Comparison of ENCODE assay signal across 8 cellular contexts in genomic region chr19:54674021-54674617, GRCh38.
DNase-seq lines count a peak whose midpoint lies in the region; ATAC-seq and TF ChIP-seq lines count a peak whose summit lies in the region.

No MANE protein-coding gene starts in this region.

- no peaks in the 10 kb centered on the region for H3K9me3 Mint-ChIP-seq in activated naive CD8-positive, alpha-beta T cell treated with anti-CD3 and anti-CD28 coated beads, Interleukin-2, amount 50 U/mL, for 24 hours

- TF ChIP-seq RAD21 in Ishikawa (IDR thresholded peaks at IDR 0.05; ENCODE audit: low read depth): peak; percentile 48

- TF ChIP-seq EP300 in Ishikawa (IDR thresholded peaks at IDR 0.05; ENCODE audit: borderline replicate concordance): no peak

- H3K27me3 ChIP-seq in RWPE2 (ENCODE audit: insufficient read depth, poor library complexity, severe bottlenecking): no peaks in the 10 kb centered on the region

- H3K4me1 ChIP-seq in RWPE2 (ENCODE audit: insufficient read depth, poor library complexity, severe bottlenecking): no peaks in the 10 kb centered on the region

- peaks cover 17% of the 10 kb centered on the region for H3K27me3 Mint-ChIP-seq in activated naive CD8-positive, alpha-beta T cell treated with anti-CD3 and anti-CD28 coated beads, Interleukin-2, amount 50 U/mL, for 24 hours

- no peak overlapping the region for H3K4me3 ChIP-seq in RWPE2 (ENCODE audit: severe bottlenecking)

- H3K27ac ChIP-seq in RWPE2 (ENCODE audit: poor library complexity, severe bottlenecking): no peak overlapping the region

- H3K36me3 Mint-ChIP-seq in activated naive CD8-positive, alpha-beta T cell treated with anti-CD3 and anti-CD28 coated beads, Interleukin-2, amount 50 U/mL, for 24 hours (ENCODE audit: low read depth): no peaks in the 10 kb centered on the region

- no peak overlapping the region for H3K27ac Mint-ChIP-seq in activated naive CD8-positive, alpha-beta T cell treated with anti-CD3 and anti-CD28 coated beads, Interleukin-2, amount 50 U/mL, for 24 hours

- H3K36me3 ChIP-seq in RWPE2 (ENCODE audit: low read depth): no peaks in the 10 kb centered on the region

- no peak for ATAC-seq in RWPE2 (ENCODE audit: low read depth)
- no peak for ATAC-seq in HG02610 (IDR thresholded peaks at IDR 0.05; ENCODE audit: unreplicated experiment)
- no peak for ATAC-seq in activated naive CD8-positive, alpha-beta T cell treated with anti-CD3 and anti-CD28 coated beads, Interleukin-2, amount 50 U/mL, for 24 hours

- no peak overlapping the region for H3K4me3 Mint-ChIP-seq in activated naive CD8-positive, alpha-beta T cell treated with anti-CD3 and anti-CD28 coated beads, Interleukin-2, amount 50 U/mL, for 24 hours

- TF ChIP-seq CTCF in RWPE2 (IDR thresholded peaks at IDR 0.05; ENCODE audit: poor library complexity, severe bottlenecking): peak; percentile 86

- peak; percentile 56 for DNase-seq in DMS53 (lab: John Stamatoyannopoulos, UW)
- DNase-seq in RWPE2 (ENCODE audit: low spot score): no peak
- peak; percentile 9 for DNase-seq in glomerular visceral epithelial cell (ENCODE audit: extremely low spot score)
- DNase-seq in HPDE6-E6E7 (ENCODE audit: extremely low spot score): no peak
- DNase-seq in activated naive CD8-positive, alpha-beta T cell treated with anti-CD3 and anti-CD28 coated beads, Interleukin-2, amount 50 U/mL, for 24 hours: no peak
- DNase-seq in stimulated activated CD4-positive, alpha-beta T cell treated with anti-CD3 and anti-CD28 coated beads, Interleukin-4, amount 100 ng/mL, for 1 hour: no peak

- no peaks in the 10 kb centered on the region for H3K4me1 Mint-ChIP-seq in activated naive CD8-positive, alpha-beta T cell treated with anti-CD3 and anti-CD28 coated beads, Interleukin-2, amount 50 U/mL, for 24 hours

- no peaks in the 10 kb centered on the region for H3K9me3 ChIP-seq in RWPE2 (ENCODE audit: severe bottlenecking)

TF ChIP-seq in Ishikawa, 13 proteins besides CTCF, POLR2A, EP300 and RAD21:
- TF ChIP-seq NFIC (IDR thresholded peaks at IDR 0.05) (no peak), TEAD4 (IDR thresholded peaks at IDR 0.05) (no peak), REST (IDR thresholded peaks at IDR 0.05; ENCODE audit: low read depth) (no peak), EGR1 (IDR thresholded peaks at IDR 0.05) (no peak), TAF1 (IDR thresholded peaks at IDR 0.05; ENCODE audit: low read depth) (no peak), TCF12 (IDR thresholded peaks at IDR 0.05; ENCODE audit: low read depth) (no peak), USF1 (IDR thresholded peaks at IDR 0.05) (no peak), YY1 (IDR thresholded peaks at IDR 0.05; ENCODE audit: low read depth) (no peak), FOXM1 (IDR thresholded peaks at IDR 0.05; ENCODE audit: borderline replicate concordance, low read depth) (no peak), CREB1 (IDR thresholded peaks at IDR 0.05; ENCODE audit: low read depth) (no peak)

Comparison
In these comparisons a context has a peak if more than half of its experiments do, and no peak if none do; other contexts are left out.
1. DNase-seq: peak in DMS53 (single experiment) and glomerular visceral epithelial cell (single experiment); none in RWPE2 (single experiment), HPDE6-E6E7 (single experiment), activated naive CD8-positive, alpha-beta T cell treated with anti-CD3 and anti-CD28 coated beads, Interleukin-2, amount 50 U/mL, for 24 hours (single experiment) and stimulated activated CD4-positive, alpha-beta T cell treated with anti-CD3 and anti-CD28 coated beads, Interleukin-4, amount 100 ng/mL, for 1 hour (single experiment).